In the genomic region with DNA sequence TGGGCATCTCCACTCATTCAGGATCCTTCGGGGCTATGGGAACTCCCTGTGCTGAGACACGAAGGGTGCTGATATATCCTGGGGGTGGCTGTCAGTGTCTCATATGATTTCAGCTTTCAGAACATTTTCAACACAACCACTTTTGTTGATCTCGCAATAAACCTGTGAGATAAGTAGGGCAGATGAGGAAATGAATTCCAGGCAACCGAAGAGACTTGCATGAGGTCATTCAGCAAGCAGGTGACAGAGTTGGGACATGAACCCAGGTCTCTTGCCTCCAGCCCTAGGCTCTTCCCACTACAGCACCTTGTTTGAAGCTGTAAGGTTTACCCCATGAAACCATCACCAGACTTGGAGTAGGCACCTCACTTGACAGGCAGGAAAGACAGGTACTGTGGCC, we compare ENCODE assay signal across 25 cellular contexts. TPM values are rescaled to one million over a fixed set of nuclear protein-coding genes. Genes with fewer than 3 reads are reported as not detected.
DNase-seq lines count a peak whose midpoint lies in the region; ATAC-seq, FAIRE-seq and TF ChIP-seq lines count a peak whose summit lies in the region.
"Had no signal": no experiment of that assay in that cellular context is flagged by ENCODE, and none has a peak within 500 bp of the region (broad histone marks: within the 10 kb centered on the region; RNA-seq: fewer than 3 reads in every experiment).

No MANE protein-coding gene starts in this region.

- H3K36me3 ChIP-seq in PC-9 (ENCODE audit: low read depth) (no peaks in the 10 kb centered on the region), small intestine (ENCODE audit: control insufficient read depth in 2 of 2, insufficient read depth in 2 of 2, low read length in 2 of 2) (no peaks in the 10 kb centered on the region)
- H3K36me3 ChIP-seq: BLaER1 had no signal

- H3K27ac ChIP-seq in PC-9, result peak overlapping the region; percentile 9; the same call in 1 of the 2 replicates
- H3K27ac ChIP-seq in epithelial cell of prostate, result peak overlapping the region; percentile 66
- no peak overlapping the region for H3K27ac ChIP-seq in small intestine (ENCODE audit: low read depth in 1 of 2, low read length in 1 of 2)
- H3K27ac ChIP-seq: BLaER1, HL-60, thyroid gland had no signal

- H3K4me2 ChIP-seq in PC-9, result 0 out of 2 replicates have a peak overlapping the region, but pooled peaks have one; percentile 31
- H3K4me2 ChIP-seq: BLaER1, SK-N-SH had no signal

- FAIRE-seq in small intestine (lab: Jason Lieb, UNC), result no peak

- H3F3A ChIP-seq in PC-9 (ENCODE audit: insufficient read depth, low read depth), result peaks cover 4% of the 10 kb centered on the region; the same call in 1 of the 2 replicates

- WGBS in small intestine, 3 donors, result 23 to 56% (median 38%) methylated on average over 4 of the region's 4 CpGs

- BruUV-seq in PC-9 (replicated peaks; lab: Mats Ljungman, UMichigan), result no TSS peak

- H3K79me2 ChIP-seq in PC-9 (ENCODE audit: low read depth), result no peaks in the 10 kb centered on the region

- intact Hi-C loops in PC-9 (cut with micrococcal nuclease; ENCODE audit: unreplicated experiment), result no loop called here

- H3K4me1 ChIP-seq in PC-9 (replicated peaks; ENCODE audit: insufficient read depth), result peaks cover 15% of the 10 kb centered on the region
- no peaks in the 10 kb centered on the region for H3K4me1 ChIP-seq in small intestine (ENCODE audit: control insufficient read depth in 2 of 2, insufficient read depth in 1 of 2, low read depth in 1 of 2, low read length in 1 of 2)
- H3K4me1 ChIP-seq: thyroid gland had no signal

- POLR2A ChIA-PET in PC-9 (lab: Charles Lee; ENCODE audit: unreplicated experiment), result interaction anchor here (0.5 to 0.6 kb wide), 3 partner anchors 12 to 21 kb away, joined by 3 to 19 read pairs (median 4); no protein-coding TSS in a partner anchor

- no peak overlapping the region for H3K4me3 ChIP-seq in PC-9
- no peak overlapping the region for H3K4me3 ChIP-seq in small intestine (ENCODE audit: low read depth in 1 of 2, low read length in 2 of 2)
- H3K4me3 ChIP-seq: BLaER1, thyroid gland had no signal

- H3K9me3 ChIP-seq in PC-9 (ENCODE audit: insufficient read depth, low read depth) (no peaks in the 10 kb centered on the region), small intestine (ENCODE audit: control insufficient read depth, low read depth) (no peaks in the 10 kb centered on the region)
- H3K9me3 ChIP-seq: BLaER1, SK-N-SH, thyroid gland had no signal

- no peaks in the 10 kb centered on the region for H3K9me2 ChIP-seq in PC-9 (ENCODE audit: insufficient read depth)
- H3K9me2 ChIP-seq: SK-N-SH had no signal

- peak; percentile 22 to 71 for DNase-seq in PC-9
- DNase-seq in epithelial cell of prostate (ENCODE audit: low read depth, low spot score), result peak; percentile 52
- no peak for DNase-seq in left lobe of liver (ENCODE audit: low spot score)
- DNase-seq in small intestine, result peak; percentile 51
- no peak for DNase-seq in amygdala (lab: John Stamatoyannopoulos, UW)
- no peak for DNase-seq in activated effector memory CD4-positive, alpha-beta T cell treated with anti-CD3 and anti-CD28 coated beads, Interleukin-2, amount 50 U/mL, for 16 hours
- no peak for DNase-seq in COLO829 (ENCODE audit: low spot score)
- DNase-seq: ACHN; activated CD4-positive, alpha-beta T cell treated with anti-CD3 and anti-CD28 coated beads, Interleukin-2, amount 10 ng/mL, durations not matched to agents 24 days and 14 days; activated gamma-delta T cell treated with Interleukin-2 at 50 U/mL for 16 hours; activated T-cell treated with anti-CD3 and anti-CD28 coated beads, Interleukin-2, amount 50 U/mL, for 24 hours; cerebellar nuclear complex; COR-L47; NCI-H1436 treated with DMSO at 0.1 percent for 48 hours; NCI-H2107; NCI-H82; SK-N-SH; stimulated activated naive CD8-positive, alpha-beta T cell treated with anti-CD3 and anti-CD28 coated beads, Interleukin-15, amount 100 ng/mL, for 72 hours; thyroid gland had no signal

- H3K27me3 ChIP-seq in PC-9 (ENCODE audit: insufficient read depth, low read depth) (no peaks in the 10 kb centered on the region), small intestine (ENCODE audit: control insufficient read depth in 2 of 2, insufficient read depth in 2 of 2, low read length in 2 of 2) (no peaks in the 10 kb centered on the region)
- H3K27me3 ChIP-seq: BLaER1, thyroid gland had no signal

- no peak overlapping the region for H2AFZ ChIP-seq in PC-9

- TF ChIP-seq CTCF in PC-9 (conservative IDR thresholded peaks at IDR 0.05), result no peak

- peak; percentile 36 for ATAC-seq in left lobe of liver
- ATAC-seq: stimulated activated naive CD8-positive, alpha-beta T cell treated with anti-CD3 and anti-CD28 coated beads, Interleukin-15, amount 100 ng/mL, for 72 hours had no signal

- CTCF ChIA-PET in PC-9 (lab: Charles Lee), result interaction anchor here (0.5 kb wide), 1 partner anchor 80 kb away, joined by 10 read pairs; no protein-coding TSS in a partner anchor

- H4K20me1 ChIP-seq in PC-9 (ENCODE audit: insufficient read depth), result no peaks in the 10 kb centered on the region
- H4K20me1 ChIP-seq: BLaER1 had no signal

RNA-seq across cellular contexts. Expression of gene DUOX1, which starts 16.6 kb away (rescaled TPM):
- total RNA-seq in PC-9 (2021) (0.08 TPM in 1 of 2 replicates, not detected in the other), left lobe of liver (0.45 TPM)
- polyA plus RNA-seq in small intestine, result under 1 TPM in 2 of 3 donors, not detected in 1; 0.33 to 0.67 TPM
- total RNA-seq: pulmonary artery endothelial cell; T-helper 2 cell treated with Interferon-gamma antibody and Interleukin-4, amounts not matched to agents 100 ng/mL and 5 ng/mL, for 36 hours had no signal
- polyA plus RNA-seq: SK-N-SH had no signal

RNA-seq across cellular contexts. Expression of gene DUOXA1, which starts 16.7 kb away (rescaled TPM):
- total RNA-seq in PC-9 (2021) (0.33 and 0.75 TPM in 2 replicates), left lobe of liver (not detected)
- polyA plus RNA-seq in small intestine, result under 1 TPM; 0.27 to 0.89 (median 0.48) TPM
- total RNA-seq: activated CD4-positive, alpha-beta T cell treated with anti-CD3 and anti-CD28 coated beads, Interleukin-2, amount 10 ng/mL, durations not matched to agents 24 days and 14 days; activated CD8-positive, alpha-beta memory T cell treated with anti-CD3 and anti-CD28 coated beads for 36 hours; pulmonary artery endothelial cell; T-helper 2 cell treated with Interferon-gamma antibody and Interleukin-4, amounts not matched to agents 100 ng/mL and 5 ng/mL, for 36 hours had no signal

RNA-seq across cellular contexts. Expression of gene DUOXA2, which starts 32.3 kb away (rescaled TPM):
- total RNA-seq in PC-9 (2021), result not detected in 2 replicates
- total RNA-seq in left lobe of liver, result not detected
- 1 to 10 TPM in 1 of 3 donors, not detected in 2; 7.5 TPM for polyA plus RNA-seq in small intestine
- total RNA-seq: activated CD4-positive, alpha-beta T cell treated with anti-CD3 and anti-CD28 coated beads, Interleukin-2, amount 10 ng/mL, durations not matched to agents 24 days and 14 days; activated CD8-positive, alpha-beta memory T cell treated with anti-CD3 and anti-CD28 coated beads for 36 hours; mesenteric fat pad; pulmonary artery endothelial cell; T-helper 2 cell treated with Interferon-gamma antibody and Interleukin-4, amounts not matched to agents 100 ng/mL and 5 ng/mL, for 36 hours had no signal
- polyA plus RNA-seq: SK-N-SH had no signal

RNA-seq across cellular contexts. Expression of gene DUOX2, which starts 32.4 kb away (rescaled TPM):
- total RNA-seq in PC-9 (2021), result 0.10 TPM in 1 of 2 replicates, not detected in the other
- total RNA-seq in left lobe of liver, result 0.10 TPM
- 1 to 10 TPM in 1 of 3 donors, not detected in 2; 8.7 TPM for polyA plus RNA-seq in small intestine
- total RNA-seq: activated CD4-positive, alpha-beta T cell treated with anti-CD3 and anti-CD28 coated beads, Interleukin-2, amount 10 ng/mL, durations not matched to agents 24 days and 14 days; pulmonary artery endothelial cell; T-helper 2 cell treated with Interferon-gamma antibody and Interleukin-4, amounts not matched to agents 100 ng/mL and 5 ng/mL, for 36 hours had no signal
- polyA plus RNA-seq: SK-N-SH had no signal

RNA-seq across cellular contexts. Expression of gene SHF, which starts 41.4 kb away (rescaled TPM):
- total RNA-seq in PC-9 (2021), result 6.1 and 6.3 TPM in 2 replicates
- 18.4 TPM for total RNA-seq in left lobe of liver
- 10 to 100 TPM in 2 of 3 donors, 1 to 10 TPM in 1; 9.5 to 25.0 (median 11.3) TPM for polyA plus RNA-seq in small intestine

Comparison
In these comparisons a context has a peak if more than half of its experiments do, and no peak if none do; other contexts are left out.
1. DNase-seq: peak in PC-9 (2 of 2), epithelial cell of prostate (single experiment) and small intestine (single experiment); none in left lobe of liver (single experiment), amygdala (0 of 56), activated effector memory CD4-positive, alpha-beta T cell treated with anti-CD3 and anti-CD28 coated beads, Interleukin-2, amount 50 U/mL, for 16 hours (single experiment) and COLO829 (single experiment).
2. H3K27ac ChIP-seq: peak in PC-9 (single experiment) and epithelial cell of prostate (single experiment); none in small intestine (0 of 2).